In the genomic region with DNA sequence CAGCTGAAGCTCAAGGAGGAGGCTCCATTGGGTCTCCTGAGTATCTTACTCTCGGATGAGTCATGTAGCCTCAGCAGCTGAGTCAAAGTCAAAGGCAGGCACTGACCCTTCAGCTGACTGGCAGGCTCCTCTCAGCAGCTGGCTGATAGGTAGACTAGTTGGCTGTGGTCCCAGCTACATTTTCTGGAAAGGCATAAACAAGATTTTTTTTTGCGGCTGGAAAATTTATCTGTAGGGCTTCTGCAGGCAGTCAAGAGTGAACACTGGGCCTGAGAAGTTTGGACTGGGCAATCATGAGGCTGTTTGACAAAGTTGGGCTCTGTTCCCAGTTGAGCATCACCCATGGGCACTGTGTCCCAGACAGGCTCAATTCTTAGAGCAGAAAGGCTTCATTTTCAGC, we compare ENCODE assay signal across 18 cellular contexts.
DNase-seq lines count a peak whose midpoint lies in the region; ATAC-seq and TF ChIP-seq lines count a peak whose summit lies in the region.
"Had no signal": no experiment of that assay in that cellular context is flagged by ENCODE, and none has a peak within 500 bp of the region (broad histone marks: within the 10 kb centered on the region; RNA-seq: fewer than 3 reads in every experiment).

No MANE protein-coding gene starts in this region.

- peak; percentile 59 for DNase-seq in BE2C
- DNase-seq in NCI-H1105 (lab: John Stamatoyannopoulos, UW) = peak; percentile 69
- DNase-seq in astrocyte of the hippocampus (ENCODE audit: low read depth, low spot score) = peak; percentile 20
- no peak for DNase-seq in lung (ENCODE audit: low spot score)
- DNase-seq in NCI-H2107 treated with DMSO at 0.1 percent for 48 hours (lab: John Stamatoyannopoulos, UW; ENCODE audit: unreplicated experiment) = no peak
- no peak for DNase-seq in T-cell
- DNase-seq in erythroblast (lab: John Stamatoyannopoulos, UW) = no peak
- DNase-seq: activated T-cell treated with anti-CD3 and anti-CD28 coated beads, Interleukin-2, amount 50 U/mL, for 72 hours; cortex of kidney; DND-41; esophagus squamous epithelium; HFFc6; Kasumi-1; mammary epithelial cell; NCI-H2081 treated with DMSO at 0.1 percent for 48 hours had no signal

- H3K4me1 ChIP-seq in BE2C (no peaks in the 10 kb centered on the region), lung (ENCODE audit: control insufficient read depth in 2 of 2, insufficient read depth in 2 of 2, low read length in 2 of 2) (no peaks in the 10 kb centered on the region)
- H3K4me1 ChIP-seq: esophagus squamous epithelium, neural progenitor cell, SJCRH30 had no signal

- no peaks in the 10 kb centered on the region for H3K4me1 Mint-ChIP-seq in T-cell
- H3K4me1 Mint-ChIP-seq: neural progenitor cell had no signal

- ATAC-seq in lung (ENCODE audit: insufficient read depth, low FRiP score) (peak; percentile 19), GM19452 (IDR thresholded peaks at IDR 0.05; ENCODE audit: unreplicated experiment) (no peak), T-cell (replicated peaks in 1 of 4) (no peak)
- ATAC-seq: activated T-cell treated with anti-CD3 and anti-CD28 coated beads, Interleukin-2, amount 50 U/mL, for 72 hours had no signal

- POLR2A ChIA-PET in T-cell (lab: Charles Lee) = interaction anchor here in 1 of 2 donors (0.5 kb wide), 1 partner anchor 112 kb away, joined by 6 read pairs; no protein-coding TSS in a partner anchor

- H3K9me3 ChIP-seq in BE2C = no peaks in the 10 kb centered on the region
- peaks cover 0 to 2% of the 10 kb centered on the region in 2 donors for H3K9me3 ChIP-seq in lung (ENCODE audit: control insufficient read depth in 2 of 2, insufficient read depth in 1 of 2, low read length in 1 of 2)
- H3K9me3 ChIP-seq: SJCRH30 had no signal

- no peak overlapping the region for H3K4me3 Mint-ChIP-seq in T-cell
- H3K4me3 Mint-ChIP-seq: activated T-cell treated with anti-CD3 and anti-CD28 coated beads, Interleukin-2, amount 50 U/mL, for 72 hours; HFFc6; neural progenitor cell had no signal

- H3K27me3 ChIP-seq in BE2C (no peaks in the 10 kb centered on the region), lung (ENCODE audit: control insufficient read depth, insufficient read depth) (no peaks in the 10 kb centered on the region)
- H3K27me3 ChIP-seq: esophagus squamous epithelium, neural progenitor cell, SJCRH30 had no signal

- no peak overlapping the region for H3K4me3 ChIP-seq in BE2C (ENCODE audit: low read depth, low read length)
- no peak overlapping the region for H3K4me3 ChIP-seq in lung
- H3K4me3 ChIP-seq: esophagus squamous epithelium, neural progenitor cell, SJCRH30 had no signal

- CTCF ChIA-PET in T-cell (lab: Charles Lee) = no interaction called here

- TF ChIP-seq POLR2A in erythroblast (IDR thresholded peaks at IDR 0.05; ENCODE audit: low read length) = no peak

- TF ChIP-seq CTCF in BE2C (IDR thresholded peaks at IDR 0.05; ENCODE audit: low read depth, low read length) (no peak), lung (IDR thresholded peaks at IDR 0.05; ENCODE audit: control extremely low read depth, extremely low read depth) (no peak)

- 72 to 88% methylated on average over 2 of the region's 2 CpGs for WGBS in lung, 2 donors

- H3K9me3 Mint-ChIP-seq in T-cell = peaks cover 1 to 11% (median 4%) of the 10 kb centered on the region in 3 donors

- H3K36me3 Mint-ChIP-seq in T-cell = no peaks in the 10 kb centered on the region

- H3K36me3 ChIP-seq in BE2C (no peaks in the 10 kb centered on the region), lung (ENCODE audit: control insufficient read depth in 2 of 2, insufficient read depth in 2 of 2, low read length in 2 of 2) (no peaks in the 10 kb centered on the region)
- H3K36me3 ChIP-seq: esophagus squamous epithelium, neural progenitor cell, SJCRH30 had no signal

- H3K27ac ChIP-seq in lung (ENCODE audit: low read depth in 1 of 2, low read length in 1 of 2) = no peak overlapping the region
- H3K27ac ChIP-seq: esophagus squamous epithelium, neural progenitor cell, SJCRH30 had no signal

- H3K27ac Mint-ChIP-seq in T-cell = no peak overlapping the region
- H3K27ac Mint-ChIP-seq: activated T-cell treated with anti-CD3 and anti-CD28 coated beads, Interleukin-2, amount 50 U/mL, for 72 hours; HFFc6; neural progenitor cell had no signal

- H3K27me3 Mint-ChIP-seq in T-cell = no peaks in the 10 kb centered on the region

Comparison
In these comparisons a context has a peak if more than half of its experiments do, and no peak if none do; other contexts are left out.
1. DNase-seq: peak in BE2C (single experiment), NCI-H1105 (single experiment) and astrocyte of the hippocampus (single experiment); none in lung (single experiment), NCI-H2107 treated with DMSO at 0.1 percent for 48 hours (single experiment), T-cell (0 of 34) and erythroblast (0 of 2).